1 cellular context compared by ENCODE assay signal in genomic region chrX:53281321-53281822, GRCh38.
A peak's percentile ranks its signal among the peaks of the same experiment; 100 is the strongest.
TF ChIP-seq lines count a peak whose summit lies in the region.

TSS of gene IQSEC2 (minus strand) at chrX:53281584.

TF ChIP-seq in K562, 482 proteins besides CTCF, POLR2A, EP300 and RAD21 (continued from another document):
- TF ChIP-seq, protein P1, sequence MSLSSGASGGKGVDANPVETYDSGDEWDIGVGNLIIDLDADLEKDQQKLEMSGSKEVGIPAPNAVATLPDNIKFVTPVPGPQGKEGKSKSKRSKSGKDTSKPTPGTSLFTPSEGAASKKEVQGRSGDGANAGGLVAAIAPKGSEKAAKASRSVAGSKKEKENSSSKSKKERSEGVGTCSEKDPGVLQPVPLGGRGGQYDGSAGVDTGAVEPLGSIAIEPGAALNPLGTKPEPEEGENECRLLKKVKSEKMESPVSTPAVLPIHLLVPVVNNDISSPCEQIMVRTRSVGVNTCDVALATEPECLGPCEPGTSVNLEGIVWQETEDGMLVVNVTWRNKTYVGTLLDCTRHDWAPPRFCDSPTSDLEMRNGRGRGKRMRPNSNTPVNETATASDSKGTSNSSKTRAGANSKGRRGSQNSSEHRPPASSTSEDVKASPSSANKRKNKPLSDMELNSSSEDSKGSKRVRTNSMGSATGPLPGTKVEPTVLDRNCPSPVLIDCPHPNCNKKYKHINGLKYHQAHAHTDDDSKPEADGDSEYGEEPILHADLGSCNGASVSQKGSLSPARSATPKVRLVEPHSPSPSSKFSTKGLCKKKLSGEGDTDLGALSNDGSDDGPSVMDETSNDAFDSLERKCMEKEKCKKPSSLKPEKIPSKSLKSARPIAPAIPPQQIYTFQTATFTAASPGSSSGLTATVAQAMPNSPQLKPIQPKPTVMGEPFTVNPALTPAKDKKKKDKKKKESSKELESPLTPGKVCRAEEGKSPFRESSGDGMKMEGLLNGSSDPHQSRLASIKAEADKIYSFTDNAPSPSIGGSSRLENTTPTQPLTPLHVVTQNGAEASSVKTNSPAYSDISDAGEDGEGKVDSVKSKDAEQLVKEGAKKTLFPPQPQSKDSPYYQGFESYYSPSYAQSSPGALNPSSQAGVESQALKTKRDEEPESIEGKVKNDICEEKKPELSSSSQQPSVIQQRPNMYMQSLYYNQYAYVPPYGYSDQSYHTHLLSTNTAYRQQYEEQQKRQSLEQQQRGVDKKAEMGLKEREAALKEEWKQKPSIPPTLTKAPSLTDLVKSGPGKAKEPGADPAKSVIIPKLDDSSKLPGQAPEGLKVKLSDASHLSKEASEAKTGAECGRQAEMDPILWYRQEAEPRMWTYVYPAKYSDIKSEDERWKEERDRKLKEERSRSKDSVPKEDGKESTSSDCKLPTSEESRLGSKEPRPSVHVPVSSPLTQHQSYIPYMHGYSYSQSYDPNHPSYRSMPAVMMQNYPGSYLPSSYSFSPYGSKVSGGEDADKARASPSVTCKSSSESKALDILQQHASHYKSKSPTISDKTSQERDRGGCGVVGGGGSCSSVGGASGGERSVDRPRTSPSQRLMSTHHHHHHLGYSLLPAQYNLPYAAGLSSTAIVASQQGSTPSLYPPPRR (CRISPR knock-in tag; IDR thresholded peaks at IDR 0.05; ENCODE audit: borderline replicate concordance), result no peak
- TF ChIP-seq NFIC (IDR thresholded peaks at IDR 0.05), result peak; percentile 91
- TF ChIP-seq PHF21A (IDR thresholded peaks at IDR 0.05; ENCODE audit: borderline replicate concordance, low read depth), result peak; percentile 72; the same call in 1 of the 2 replicates
- peak; percentile 26 to 34; a peak in 1 of 4 replicates for TF ChIP-seq MAZ (CRISPR knock-in tag; conservative IDR thresholded peaks at IDR 0.05 in 1 of 2, IDR thresholded peaks at IDR 0.05 in 1 of 2)
- no peak for TF ChIP-seq GTF2E2 (tag; IDR thresholded peaks at IDR 0.05)
- no peak for TF ChIP-seq SAFB (IDR thresholded peaks at IDR 0.05; ENCODE audit: borderline replicate concordance, low read depth, low read length)
- no peak for TF ChIP-seq ZNF354B (CRISPR knock-in tag; IDR thresholded peaks at IDR 0.05)
- 0 out of 2 replicates have a peak, but pooled peaks have one; percentile 32 for TF ChIP-seq ELF1 (tag; IDR thresholded peaks at IDR 0.05)
- TF ChIP-seq ZSCAN29 (IDR thresholded peaks at IDR 0.05), result no peak
- peak in 1 of 2 experiments; percentile 24; a peak in 1 of 4 replicates for TF ChIP-seq HDAC1 (IDR thresholded peaks at IDR 0.05)
- TF ChIP-seq ZNF3 (CRISPR knock-in tag; IDR thresholded peaks at IDR 0.05), result no peak
- no peak for TF ChIP-seq ZNF696 (CRISPR knock-in tag; conservative IDR thresholded peaks at IDR 0.05)
- peak; percentile 48 for TF ChIP-seq DACH1 (IDR thresholded peaks at IDR 0.05; ENCODE audit: partially characterized antibody)
- peak; percentile 99 for TF ChIP-seq ZNF263 (CRISPR knock-in tag; IDR thresholded peaks at IDR 0.05; ENCODE audit: borderline replicate concordance)
- no peak for TF ChIP-seq ZNF212 (CRISPR knock-in tag; IDR thresholded peaks at IDR 0.05)
- no peak for TF ChIP-seq IRF9 (tag; IDR thresholded peaks at IDR 0.05)
- TF ChIP-seq PHF8 (IDR thresholded peaks at IDR 0.05; ENCODE audit: borderline replicate concordance, low read length), result peak; percentile 55; the same call in 1 of the 2 replicates
- TF ChIP-seq RB1 (IDR thresholded peaks at IDR 0.05; ENCODE audit: low read depth), result no peak
- peak; percentile 61 for TF ChIP-seq POLR2G (IDR thresholded peaks at IDR 0.05; ENCODE audit: low read depth, low read length)
- TF ChIP-seq ZNF217 (CRISPR knock-in tag; IDR thresholded peaks at IDR 0.05), result no peak
- peak; percentile 15 for TF ChIP-seq TBP (optimal IDR thresholded peaks at IDR 0.05; ENCODE audit: low read depth, low read length)
- TF ChIP-seq RCOR1 (IDR thresholded peaks at IDR 0.05; ENCODE audit: borderline replicate concordance in 1 of 2, low read depth in 2 of 2, low read length in 2 of 2), result peak in 1 of 2 experiments; percentile 67; a peak in 1 of 4 replicates
- TF ChIP-seq EP400 (IDR thresholded peaks at IDR 0.05), result 0 out of 2 replicates have a peak, but pooled peaks have one; percentile 23
TF ChIP-seq in K562: peak in this region for 18.
